8 cellular contexts compared by ENCODE assay signal in the genomic region with DNA sequence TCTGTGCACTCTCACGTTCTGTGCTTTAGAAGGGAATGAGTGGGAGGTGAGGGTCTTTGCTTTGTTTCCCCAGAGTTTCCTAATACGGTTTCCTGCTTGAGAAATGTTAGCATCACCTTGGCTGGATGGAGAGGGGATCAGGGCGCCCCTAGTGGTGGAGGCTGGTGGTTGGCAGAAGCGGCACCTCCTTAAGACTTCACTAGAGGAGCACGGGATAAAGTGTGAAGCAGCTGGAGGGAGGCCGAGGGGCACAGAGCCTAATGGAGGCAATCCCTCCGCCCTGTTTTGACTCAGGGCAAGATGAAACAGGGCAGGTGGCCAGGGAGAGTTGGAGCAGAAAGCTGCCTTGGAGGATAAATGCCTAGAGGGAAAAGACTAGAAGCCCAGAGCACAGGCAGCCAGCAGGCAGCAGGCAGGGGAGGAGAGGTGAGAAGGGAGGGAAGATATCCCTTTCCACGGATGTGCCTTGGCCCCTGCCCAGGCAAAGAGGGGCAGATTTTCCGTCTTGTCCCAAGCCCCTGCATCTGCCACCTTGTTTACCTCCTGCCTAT. TPM values are rescaled to one million over a fixed set of nuclear protein-coding genes. Genes with fewer than 3 reads are reported as not detected.
A peak's percentile ranks its signal among the peaks of the same experiment; 100 is the strongest.
DNase-seq lines count a peak whose midpoint lies in the region; ATAC-seq and TF ChIP-seq lines count a peak whose summit lies in the region.

No MANE protein-coding gene starts in this region.

- TF ChIP-seq EP300 in SK-N-SH (IDR thresholded peaks at IDR 0.05; ENCODE audit: borderline replicate concordance in 1 of 2, low read depth in 1 of 2, low read length in 1 of 2): no peak

- intact Hi-C loops in left ventricle myocardium superior (cut with micrococcal nuclease): no loop called here

- H4K20me1 ChIP-seq in SK-N-SH (ENCODE audit: insufficient read depth): no peaks in the 10 kb centered on the region
- no peaks in the 10 kb centered on the region for H4K20me1 ChIP-seq in smooth muscle cell (ENCODE audit: low read depth)

- no peaks in the 10 kb centered on the region for H3K9me3 ChIP-seq in CD8-positive, alpha-beta memory T cell (ENCODE audit: low read length)
- H3K9me3 ChIP-seq in SK-N-SH (no peaks in the 10 kb centered on the region), smooth muscle cell (replicated peaks; ENCODE audit: low read depth) (no peaks in the 10 kb centered on the region)

- no peak overlapping the region for H3K4me3 ChIP-seq in CD8-positive, alpha-beta memory T cell (ENCODE audit: low read length)
- H3K4me3 ChIP-seq in SK-N-SH (ENCODE audit: low read depth in 2 of 2, low read length in 1 of 2): peak overlapping the region in 1 of 2 experiments; percentile 33; a peak in 1 of 4 replicates
- no peak overlapping the region for H3K4me3 ChIP-seq in smooth muscle cell

- H3K9me2 ChIP-seq in SK-N-SH: no peaks in the 10 kb centered on the region

- peaks cover 5% of the 10 kb centered on the region for H3K27me3 ChIP-seq in CD8-positive, alpha-beta memory T cell (ENCODE audit: insufficient read depth, low read length, poor library complexity, severe bottlenecking)
- H3K27me3 ChIP-seq in SK-N-SH (ENCODE audit: insufficient read depth) (peaks cover 29% of the 10 kb centered on the region; the same call in 1 of the 2 replicates), smooth muscle cell (ENCODE audit: low read depth) (peaks cover 41% of the 10 kb centered on the region)

- H3K4me1 Mint-ChIP-seq in CD8-positive, alpha-beta memory T cell: peaks cover 0 to 4% (median 3%) of the 10 kb centered on the region in 3 donors
- H3K4me1 Mint-ChIP-seq in HFFc6 (ENCODE audit: low read depth): peaks cover 1% of the 10 kb centered on the region; the same call in 1 of the 2 replicates

- H3K27me3 Mint-ChIP-seq in CD8-positive, alpha-beta memory T cell: peaks cover 42 to 60% of the 10 kb centered on the region in 2 donors
- H3K27me3 Mint-ChIP-seq in HFFc6 (ENCODE audit: insufficient read depth): peaks cover 45% of the 10 kb centered on the region

- CTCF ChIA-PET in CD8-positive, alpha-beta memory T cell (lab: Charles Lee): interaction anchor here (0.8 to 2.0 kb wide), 6 partner anchors 9 to 78 kb away, joined by 3 to 7 read pairs (median 4); no protein-coding TSS in a partner anchor
- CTCF ChIA-PET in SK-N-SH (lab: Yijun Ruan, JAX): interaction anchor here (0.6 to 9.8 kb wide), 30 partner anchors 9 to 273 kb away, joined by 3 to 98 read pairs (median 4); a partner anchor contains a TSS

- peak; percentile 44 for ATAC-seq in left ventricle myocardium superior
- ATAC-seq in GM21515 (IDR thresholded peaks at IDR 0.05; ENCODE audit: unreplicated experiment): no peak

- no peaks in the 10 kb centered on the region for H3K36me3 ChIP-seq in CD8-positive, alpha-beta memory T cell (ENCODE audit: insufficient read depth, low read length)
- no peaks in the 10 kb centered on the region for H3K36me3 ChIP-seq in SK-N-SH (replicated peaks in 1 of 2; ENCODE audit: control insufficient read depth in 1 of 2, insufficient read depth in 2 of 2, low read length in 1 of 2)
- H3K36me3 ChIP-seq in smooth muscle cell (ENCODE audit: low read depth): no peaks in the 10 kb centered on the region

- peak; percentile 29 for TF ChIP-seq RAD21 in SK-N-SH (IDR thresholded peaks at IDR 0.05; ENCODE audit: low read length)

- H3K4me3 Mint-ChIP-seq in CD8-positive, alpha-beta memory T cell: peak overlapping the region in 1 of 7 donors; percentile 25
- no peak overlapping the region for H3K4me3 Mint-ChIP-seq in HFFc6

- H3K9ac ChIP-seq in SK-N-SH (no peak overlapping the region), smooth muscle cell (ENCODE audit: low read depth) (no peak overlapping the region)

- WGBS in SK-N-SH (ENCODE audit: low lambda C conversion rate): 12% methylated on average over 9 of the region's 9 CpGs
- 10% methylated on average over 9 of the region's 9 CpGs for WGBS in smooth muscle cell (ENCODE audit: low lambda C conversion rate)

- H3K79me2 ChIP-seq in SK-N-SH (ENCODE audit: insufficient read depth) (no peaks in the 10 kb centered on the region), smooth muscle cell (ENCODE audit: low read depth) (no peaks in the 10 kb centered on the region)

- no peaks in the 10 kb centered on the region for H3K36me3 Mint-ChIP-seq in CD8-positive, alpha-beta memory T cell
- H3K36me3 Mint-ChIP-seq in HFFc6 (ENCODE audit: low read depth): no peaks in the 10 kb centered on the region

- POLR2A ChIA-PET in CD8-positive, alpha-beta memory T cell (lab: Charles Lee): no interaction called here
- POLR2A ChIA-PET in SK-N-SH (lab: Yijun Ruan, JAX): no interaction called here

- H3K4me1 ChIP-seq in CD8-positive, alpha-beta memory T cell (ENCODE audit: insufficient read depth, low read length): no peaks in the 10 kb centered on the region
- H3K4me1 ChIP-seq in SK-N-SH (ENCODE audit: control insufficient read depth in 1 of 2, insufficient read depth in 2 of 2, low read depth in 1 of 2, low read length in 1 of 2) (peaks cover 0 to 6% of the 10 kb centered on the region in 2 experiments; a peak in 1 of 4 replicates), smooth muscle cell (ENCODE audit: low read depth) (peaks cover 3% of the 10 kb centered on the region)

- H3K27ac Mint-ChIP-seq in CD8-positive, alpha-beta memory T cell: peak overlapping the region in 1 of 8 donors; percentile 30
- no peak overlapping the region for H3K27ac Mint-ChIP-seq in HFFc6

- DNase-seq in CD8-positive, alpha-beta memory T cell: peak; percentile 48 to 76 (median 57)
- DNase-seq in HFFc6: peak; percentile 5
- DNase-seq in SK-N-SH: peak; percentile 61
- DNase-seq in activated naive CD4-positive, alpha-beta T cell treated with anti-CD3 and anti-CD28 coated beads, Interleukin-2, amount 50 U/mL, for 16 hours: peak; percentile 76
- DNase-seq in left ventricle myocardium superior: peak; percentile 67
- DNase-seq in smooth muscle cell (lab: John Stamatoyannopoulos, UW; ENCODE audit: unreplicated experiment): peak; percentile 15
- DNase-seq in NCI-H187 treated with DMSO at 0.1 percent for 48 hours (lab: John Stamatoyannopoulos, UW): no peak

- no peaks in the 10 kb centered on the region for H3K9me3 Mint-ChIP-seq in CD8-positive, alpha-beta memory T cell
- H3K9me3 Mint-ChIP-seq in HFFc6: no peaks in the 10 kb centered on the region

- H3K27ac ChIP-seq in CD8-positive, alpha-beta memory T cell (ENCODE audit: low read depth, low read length): no peak overlapping the region
- H3K27ac ChIP-seq in SK-N-SH (ENCODE audit: low read depth in 2 of 2, low read length in 1 of 2) (no peak overlapping the region), smooth muscle cell (ENCODE audit: low read depth) (no peak overlapping the region)

- TF ChIP-seq CTCF in HFFc6 (IDR thresholded peaks at IDR 0.05) (peak; percentile 85), SK-N-SH (IDR thresholded peaks at IDR 0.05) (peak; percentile 78), smooth muscle cell (IDR thresholded peaks at IDR 0.05; ENCODE audit: borderline replicate concordance, insufficient read depth, poor library complexity, severe bottlenecking) (peak; percentile 80)

- no peak overlapping the region for H2AFZ ChIP-seq in SK-N-SH (ENCODE audit: low read depth)
- no peak overlapping the region for H2AFZ ChIP-seq in smooth muscle cell (ENCODE audit: low read depth)

- H3K4me2 ChIP-seq in SK-N-SH (no peak overlapping the region), smooth muscle cell (no peak overlapping the region)

- H3F3A ChIP-seq in SK-N-SH (replicated peaks; ENCODE audit: insufficient read depth): no peaks in the 10 kb centered on the region
- peaks cover under 1% of the 10 kb centered on the region for H3F3A ChIP-seq in smooth muscle cell (ENCODE audit: low read depth)

TF ChIP-seq in SK-N-SH, 30 proteins besides CTCF, POLR2A, EP300 and RAD21 (continues in another document):
- TF ChIP-seq, protein P1, sequence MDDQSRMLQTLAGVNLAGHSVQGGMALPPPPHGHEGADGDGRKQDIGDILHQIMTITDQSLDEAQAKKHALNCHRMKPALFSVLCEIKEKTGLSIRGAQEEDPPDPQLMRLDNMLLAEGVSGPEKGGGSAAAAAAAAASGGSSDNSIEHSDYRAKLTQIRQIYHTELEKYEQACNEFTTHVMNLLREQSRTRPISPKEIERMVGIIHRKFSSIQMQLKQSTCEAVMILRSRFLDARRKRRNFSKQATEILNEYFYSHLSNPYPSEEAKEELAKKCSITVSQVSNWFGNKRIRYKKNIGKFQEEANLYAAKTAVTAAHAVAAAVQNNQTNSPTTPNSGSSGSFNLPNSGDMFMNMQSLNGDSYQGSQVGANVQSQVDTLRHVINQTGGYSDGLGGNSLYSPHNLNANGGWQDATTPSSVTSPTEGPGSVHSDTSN (IDR thresholded peaks at IDR 0.05): no peak
- TF ChIP-seq CHD2 (IDR thresholded peaks at IDR 0.05; ENCODE audit: low read length, partially characterized antibody) (no peak), TAF1 (IDR thresholded peaks at IDR 0.05; ENCODE audit: borderline replicate concordance, low read depth, low read length) (no peak), ELF1 (IDR thresholded peaks at IDR 0.05) (no peak)
- TF ChIP-seq, protein P2, sequence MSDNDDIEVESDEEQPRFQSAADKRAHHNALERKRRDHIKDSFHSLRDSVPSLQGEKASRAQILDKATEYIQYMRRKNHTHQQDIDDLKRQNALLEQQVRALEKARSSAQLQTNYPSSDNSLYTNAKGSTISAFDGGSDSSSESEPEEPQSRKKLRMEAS (IDR thresholded peaks at IDR 0.05; ENCODE audit: low read depth): no peak
- TF ChIP-seq, protein P3, sequence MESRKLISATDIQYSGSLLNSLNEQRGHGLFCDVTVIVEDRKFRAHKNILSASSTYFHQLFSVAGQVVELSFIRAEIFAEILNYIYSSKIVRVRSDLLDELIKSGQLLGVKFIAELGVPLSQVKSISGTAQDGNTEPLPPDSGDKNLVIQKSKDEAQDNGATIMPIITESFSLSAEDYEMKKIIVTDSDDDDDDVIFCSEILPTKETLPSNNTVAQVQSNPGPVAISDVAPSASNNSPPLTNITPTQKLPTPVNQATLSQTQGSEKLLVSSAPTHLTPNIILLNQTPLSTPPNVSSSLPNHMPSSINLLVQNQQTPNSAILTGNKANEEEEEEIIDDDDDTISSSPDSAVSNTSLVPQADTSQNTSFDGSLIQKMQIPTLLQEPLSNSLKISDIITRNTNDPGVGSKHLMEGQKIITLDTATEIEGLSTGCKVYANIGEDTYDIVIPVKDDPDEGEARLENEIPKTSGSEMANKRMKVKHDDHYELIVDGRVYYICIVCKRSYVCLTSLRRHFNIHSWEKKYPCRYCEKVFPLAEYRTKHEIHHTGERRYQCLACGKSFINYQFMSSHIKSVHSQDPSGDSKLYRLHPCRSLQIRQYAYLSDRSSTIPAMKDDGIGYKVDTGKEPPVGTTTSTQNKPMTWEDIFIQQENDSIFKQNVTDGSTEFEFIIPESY (IDR thresholded peaks at IDR 0.05; ENCODE audit: borderline replicate concordance, low read depth): no peak

RNA-seq across cellular contexts. Expression of a gene that starts 56.0 kb away (rescaled TPM):
- total RNA-seq in CD8-positive, alpha-beta memory T cell: 10 to 100 TPM; 19.3 to 21.3 TPM
- polyA plus RNA-seq in CD8-positive, alpha-beta memory T cell: 7.1 TPM
- total RNA-seq in HFFc6 (2021; fragmentation: NEBNext Ultra II Directional; extraction: Animal tissue kit (Norgen Biotek cat#: 25700)): 10 to 100 TPM; 22.3 to 27.9 (median 24.5) TPM
- polyA plus RNA-seq in SK-N-SH (2012; rRNA removed): 6.5 and 8.1 TPM in 2 replicates
- 6.7 and 7.3 TPM in 2 replicates for polyA plus RNA-seq in SK-N-SH (2012; cell fraction: cytosol; rRNA removed)
- 10.1 and 17.6 TPM in 2 replicates for polyA plus RNA-seq in SK-N-SH (2012; cell fraction: nucleus; rRNA removed)
- 33.2 TPM for total RNA-seq in left ventricle myocardium superior
- total RNA-seq in smooth muscle cell: 16.8 and 18.5 TPM in 2 replicates
- 9.6 and 14.7 TPM in 2 replicates for polyA plus RNA-seq in smooth muscle cell
